In genomic region chr11:117992620-117993019, GRCh38 we compare ENCODE assay signal across 18 cellular contexts. TPM values are rescaled to one million over a fixed set of nuclear protein-coding genes. Genes with fewer than 3 reads are reported as not detected.
DNase-seq lines count a peak whose midpoint lies in the region; ATAC-seq, FAIRE-seq and TF ChIP-seq lines count a peak whose summit lies in the region.
"Had no signal": no experiment of that assay in that cellular context is flagged by ENCODE, and none has a peak within 500 bp of the region (broad histone marks: within the 10 kb centered on the region; RNA-seq: fewer than 3 reads in every experiment).

No MANE protein-coding gene starts in this region.

- no peak overlapping the region for H3K18ac ChIP-seq in H1 (ENCODE audit: extremely low read depth, low read length)

- H3K36me3 ChIP-seq in H1 (ENCODE audit: control insufficient read depth in 2 of 4, insufficient read depth in 4 of 4, low read length in 3 of 4) (no peaks in the 10 kb centered on the region), thoracic aorta (no peaks in the 10 kb centered on the region)
- H3K36me3 ChIP-seq: breast epithelium, transverse colon had no signal

- H3K23me2 ChIP-seq in H1 (ENCODE audit: low read depth, low read length): no peaks in the 10 kb centered on the region

- H2BK20ac ChIP-seq in H1 (ENCODE audit: low read length): no peak overlapping the region

- H3K27ac Mint-ChIP-seq in stimulated activated naive CD8-positive, alpha-beta T cell treated with anti-CD3 and anti-CD28 coated beads, Interleukin-15, Interleukin-2, amounts not matched to agents 100 ng/mL and 50 ng/mL, for 24 hours: peak overlapping the region; percentile 61
- H3K27ac Mint-ChIP-seq in T-helper 17 cell: peak overlapping the region; percentile 100

- H3K27ac ChIP-seq in H1 (ENCODE audit: low read depth, low read length) (no peak overlapping the region), thoracic aorta (no peak overlapping the region)
- H3K27ac ChIP-seq: breast epithelium, gastroesophageal sphincter had no signal

- FAIRE-seq in H1 (lab: Jason Lieb, UNC): no peak

- no peak for TF ChIP-seq CTCF in H1 (IDR thresholded peaks at IDR 0.05; ENCODE audit: control extremely low read depth in 1 of 3, insufficient read depth in 1 of 3, low read depth in 1 of 3, low read length in 3 of 3)
- TF ChIP-seq CTCF in thoracic aorta (IDR thresholded peaks at IDR 0.05): no peak

- no peak for TF ChIP-seq RAD21 in H1 (IDR thresholded peaks at IDR 0.05 in 1 of 2, conservative IDR thresholded peaks at IDR 0.05 in 1 of 2; ENCODE audit: low read depth in 2 of 2, low read length in 2 of 2)

- ATAC-seq in stimulated activated naive CD8-positive, alpha-beta T cell treated with anti-CD3 and anti-CD28 coated beads, Interleukin-15, Interleukin-2, amounts not matched to agents 100 U/mL and 50 U/mL, for 24 hours: no peak
- ATAC-seq in T-helper 17 cell (no peak), thoracic aorta (ENCODE audit: insufficient number of reproducible peaks, low FRiP score, low read depth) (no peak)
- ATAC-seq: gastroesophageal sphincter, Panc1 had no signal

- H4K5ac ChIP-seq in H1 (ENCODE audit: insufficient read length, low read depth, low read length): no peak overlapping the region

- H3K9ac ChIP-seq in H1 (replicated peaks in 1 of 4; ENCODE audit: extremely low read depth in 1 of 4, low read depth in 3 of 4, low read length in 3 of 4): no peak overlapping the region
- H3K9ac ChIP-seq: SK-N-SH had no signal

- DNase-seq in stimulated activated naive CD8-positive, alpha-beta T cell treated with anti-CD3 and anti-CD28 coated beads, Interleukin-15, Interleukin-2, amounts not matched to agents 100 U/mL and 50 U/mL, for 24 hours: no peak
- DNase-seq in T-helper 17 cell (no peak), H1 (ENCODE audit: low read depth in 1 of 2, low spot score in 2 of 2) (no peak), thoracic aorta (ENCODE audit: low spot score) (no peak), NCI-H774 (lab: John Stamatoyannopoulos, UW) (no peak), NCI-H1694 (lab: John Stamatoyannopoulos, UW) (no peak), NCI-H2081 treated with DMSO at 0.1 percent for 48 hours (lab: John Stamatoyannopoulos, UW) (no peak)
- DNase-seq: dermis blood vessel endothelial cell, H7, naive B cell, NCI-H1105, posterior cingulate gyrus, SK-N-SH, transverse colon had no signal

- peak overlapping the region; percentile 31 for H3K4me3 Mint-ChIP-seq in stimulated activated naive CD8-positive, alpha-beta T cell treated with anti-CD3 and anti-CD28 coated beads, Interleukin-15, Interleukin-2, amounts not matched to agents 100 ng/mL and 50 ng/mL, for 24 hours
- peak overlapping the region; percentile 83 for H3K4me3 Mint-ChIP-seq in T-helper 17 cell
- H3K4me3 Mint-ChIP-seq: naive B cell had no signal

- H2BK15ac ChIP-seq in H1 (ENCODE audit: low read length): no peak overlapping the region

- no peak overlapping the region for H2AK5ac ChIP-seq in H1 (ENCODE audit: low read depth, low read length)

- H3K9me3 ChIP-seq in T-helper 17 cell (ENCODE audit: control insufficient read depth, low read length, poor library complexity, severe bottlenecking) (no peaks in the 10 kb centered on the region), H1 (ENCODE audit: insufficient read depth in 2 of 2, low read depth in 1 of 2, low read length in 1 of 2) (no peaks in the 10 kb centered on the region), thoracic aorta (no peaks in the 10 kb centered on the region)
- H3K9me3 ChIP-seq: breast epithelium, gastroesophageal sphincter, SK-N-SH, transverse colon had no signal

- H4K20me1 ChIP-seq in H1 (replicated peaks in 1 of 2; ENCODE audit: control insufficient read depth in 1 of 2, insufficient read depth in 2 of 2, low read length in 2 of 2): no peaks in the 10 kb centered on the region

- H3K36me3 Mint-ChIP-seq in stimulated activated naive CD8-positive, alpha-beta T cell treated with anti-CD3 and anti-CD28 coated beads, Interleukin-15, Interleukin-2, amounts not matched to agents 100 ng/mL and 50 ng/mL, for 24 hours (ENCODE audit: low read depth): peaks cover 93% of the 10 kb centered on the region
- peaks cover 28% of the 10 kb centered on the region for H3K36me3 Mint-ChIP-seq in T-helper 17 cell (ENCODE audit: low read depth)

- no peak for TF ChIP-seq POLR2A in H1 (IDR thresholded peaks at IDR 0.05; ENCODE audit: control extremely low read depth in 1 of 2, low read depth in 2 of 2, low read length in 2 of 2)

- H3K4me1 ChIP-seq in H1 (replicated peaks in 1 of 4; ENCODE audit: control insufficient read depth in 3 of 4, insufficient read depth in 4 of 4, low read length in 3 of 4): peaks cover 0 to 6% (median 3%) of the 10 kb centered on the region in 4 experiments; a peak in 4 of 7 replicates
- H3K4me1 ChIP-seq in thoracic aorta (ENCODE audit: control insufficient read depth in 1 of 2, low read depth in 2 of 2): no peaks in the 10 kb centered on the region
- H3K4me1 ChIP-seq: breast epithelium had no signal

- H3K14ac ChIP-seq in H1 (ENCODE audit: insufficient read length): no peak overlapping the region

- WGBS in H1 (ENCODE audit: extremely low coverage in 1 of 2, insufficient coverage in 1 of 2, insufficient read length in 1 of 2, insufficient replicate concordance in 2 of 2, low coverage in 1 of 2, low lambda C conversion rate in 2 of 2, missing lambda C conversion rate in 1 of 2), 2 experiments: 83% methylated on average over 2 of the region's 2 CpGs; no CpG with 5 or more reads in 1 of the 2 experiments

- H3K23ac ChIP-seq in H1 (ENCODE audit: insufficient read length): no peak overlapping the region

- H3K79me2 ChIP-seq in H1 (ENCODE audit: control insufficient read depth in 1 of 2, insufficient read depth in 2 of 2, low read length in 2 of 2): no peaks in the 10 kb centered on the region

- H3K27me3 ChIP-seq in H1 (replicated peaks in 1 of 4; ENCODE audit: control insufficient read depth in 3 of 4, extremely low read depth in 1 of 4, insufficient read depth in 3 of 4, low read length in 3 of 4) (peaks cover 7 to 10% (median 8%) of the 10 kb centered on the region in 4 experiments), thoracic aorta (replicated peaks; ENCODE audit: insufficient read depth) (no peaks in the 10 kb centered on the region)

- TF ChIP-seq EP300 in H1 (IDR thresholded peaks at IDR 0.05; ENCODE audit: borderline replicate concordance in 1 of 2, low read depth in 2 of 2, low read length in 2 of 2): no peak

- no peak overlapping the region for H2BK5ac ChIP-seq in H1 (ENCODE audit: low read depth, low read length)

- no peak overlapping the region for H2BK12ac ChIP-seq in H1 (ENCODE audit: low read depth, low read length)

- H4K8ac ChIP-seq in H1 (ENCODE audit: extremely low read depth, insufficient read depth, low read length): no peak overlapping the region

- no peak overlapping the region for H2BK120ac ChIP-seq in H1 (replicated peaks; ENCODE audit: low read depth, low read length)

- no peak overlapping the region for H2AFZ ChIP-seq in H1 (ENCODE audit: low read length)

- CTCF ChIA-PET in H1 (lab: Charles Lee; ENCODE audit: partially characterized antibody): no interaction called here

- POLR2A ChIA-PET in H1 (lab: Charles Lee; ENCODE audit: partially characterized antibody): no interaction called here

- H3K4me2 ChIP-seq in H1 (ENCODE audit: insufficient read depth in 1 of 2, low read depth in 2 of 2, low read length in 2 of 2): no peak overlapping the region
- H3K4me2 ChIP-seq: SK-N-SH had no signal

- peaks cover 89% of the 10 kb centered on the region for H3K4me1 Mint-ChIP-seq in stimulated activated naive CD8-positive, alpha-beta T cell treated with anti-CD3 and anti-CD28 coated beads, Interleukin-15, Interleukin-2, amounts not matched to agents 100 ng/mL and 50 ng/mL, for 24 hours (ENCODE audit: low read depth)
- peaks cover 62% of the 10 kb centered on the region for H3K4me1 Mint-ChIP-seq in T-helper 17 cell

- H3K27me3 Mint-ChIP-seq in stimulated activated naive CD8-positive, alpha-beta T cell treated with anti-CD3 and anti-CD28 coated beads, Interleukin-15, Interleukin-2, amounts not matched to agents 100 ng/mL and 50 ng/mL, for 24 hours: no peaks in the 10 kb centered on the region
- H3K27me3 Mint-ChIP-seq in T-helper 17 cell: no peaks in the 10 kb centered on the region
- H3K27me3 Mint-ChIP-seq: naive B cell had no signal

- H3K9me3 Mint-ChIP-seq in stimulated activated naive CD8-positive, alpha-beta T cell treated with anti-CD3 and anti-CD28 coated beads, Interleukin-15, Interleukin-2, amounts not matched to agents 100 ng/mL and 50 ng/mL, for 24 hours: peaks cover 3% of the 10 kb centered on the region

- no peak overlapping the region for H4K91ac ChIP-seq in H1 (replicated peaks; ENCODE audit: insufficient read length, low read length)

- H3K4me3 ChIP-seq in H1 (ENCODE audit: extremely low read depth in 1 of 4, insufficient read depth in 2 of 4, low read depth in 3 of 4, low read length in 4 of 4) (no peak overlapping the region), thoracic aorta (peak overlapping the region; percentile 2)
- H3K4me3 ChIP-seq: breast epithelium, gastroesophageal sphincter, transverse colon had no signal

- no peaks in the 10 kb centered on the region for H3K79me1 ChIP-seq in H1 (ENCODE audit: low read depth, low read length)

- no peak overlapping the region for H3K4ac ChIP-seq in H1 (replicated peaks; ENCODE audit: insufficient read length, low read depth, low read length)

- H3K56ac ChIP-seq in H1 (replicated peaks; ENCODE audit: insufficient read length, low read depth, low read length): no peak overlapping the region

TF ChIP-seq in H1, 55 proteins besides CTCF, POLR2A, EP300 and RAD21 (continues in another document):
- 0 out of 2 replicates have a peak, but pooled peaks have one; percentile 13 for TF ChIP-seq CEBPB (IDR thresholded peaks at IDR 0.05; ENCODE audit: low read depth, low read length)

RNA-seq across cellular contexts. Expression of gene IL10RA, which starts 6.4 kb away (rescaled TPM):
- total RNA-seq in T-helper 17 cell: 100 to 1,000 TPM; 262 to 274 TPM
- total RNA-seq in H1 (2021; fragmentation: NEBNext Ultra II Directional; extraction: Animal tissue kit (Norgen Biotek cat#: 25700)): 0.11 and 0.31 TPM in 2 replicates
- polyA plus RNA-seq in H1 (2011; rRNA removed): 0.05 and 0.16 TPM in 2 replicates
- polyA plus RNA-seq in H1 (2011; cell fraction: cytosol; rRNA removed): 0.06 TPM
- polyA plus RNA-seq in H1 (2011; cell fraction: nucleus; rRNA removed): 0.66 TPM
- polyA plus RNA-seq in H1 (2012, experiment 1 of 2): 0.05 TPM in 1 of 4 replicates, not detected in the others
- polyA plus RNA-seq in H1 (2012, experiment 2 of 2): 0.09 TPM
- 0.14 TPM for polyA plus RNA-seq in H1 (2013, experiment 1 of 2)
- polyA plus RNA-seq in H1 (2013, experiment 2 of 2): 0.15 TPM
- 0.09 TPM in 1 of 2 replicates, not detected in the other for polyA minus RNA-seq in H1 (2011; rRNA and poly(A)+ RNA removed)
- not detected for polyA minus RNA-seq in H1 (2011; cell fraction: cytosol; rRNA and poly(A)+ RNA removed)
- polyA minus RNA-seq in H1 (2011; cell fraction: nucleus; rRNA and poly(A)+ RNA removed): 0.40 TPM
- 10 to 100 TPM; 36.4 to 72.6 TPM for total RNA-seq in thoracic aorta
- total RNA-seq: dermis blood vessel endothelial cell, H7 had no signal
- polyA plus RNA-seq: SK-N-SH had no signal

Comparison
In these comparisons a context has a peak if more than half of its experiments do, and no peak if none do; other contexts are left out.
1. RNA of gene IL10RA, which starts 6.4 kb away (total RNA-seq): 262 to 274 TPM in T-helper 17 cell and 36.4 to 72.6 TPM in thoracic aorta; 0.11 to 0.31 TPM in H1; every median in the first group is over 10 times any median in the second.